In genomic region chr17:79023886-79024771, GRCh38 we compare ENCODE assay signal across 8 cellular contexts. TPM values are rescaled to one million over a fixed set of nuclear protein-coding genes. Genes with fewer than 3 reads are reported as not detected.
DNase-seq lines count a peak whose midpoint lies in the region; ATAC-seq and TF ChIP-seq lines count a peak whose summit lies in the region.

Gene C1QTNF1, plus strand, starts transcription at chr17:79024169. Its CDS starts 19,800 bp downstream, at chr17:79043969.

- H3K36me3 ChIP-seq in lung (ENCODE audit: control insufficient read depth in 2 of 2, insufficient read depth in 2 of 2, low read length in 2 of 2) = no peaks in the 10 kb centered on the region
- no peaks in the 10 kb centered on the region for H3K36me3 ChIP-seq in suprapubic skin

- no peak for TF ChIP-seq EP300 in suprapubic skin (IDR thresholded peaks at IDR 0.05)

- H3K4me1 Mint-ChIP-seq in T-helper 1 cell treated with Interleukin-12 subunit alpha and Interleukin-12 subunit beta and Interleukin-4 antibody, amounts not matched to agents 30 μg/mL and 1 μg/mL, for 36 hours (ENCODE audit: low read depth) = peaks cover 3% of the 10 kb centered on the region

- no peaks in the 10 kb centered on the region for H3K9me3 ChIP-seq in lung (ENCODE audit: control insufficient read depth in 2 of 2, insufficient read depth in 1 of 2, low read length in 1 of 2)
- H3K9me3 ChIP-seq in suprapubic skin = no peaks in the 10 kb centered on the region

- 2% methylated on average over 67 to 77 of the region's 77 CpGs for WGBS in lung, 2 donors
- WGBS in suprapubic skin = 3% methylated on average over 46 of the region's 77 CpGs

- peaks cover 77% of the 10 kb centered on the region for H3K27me3 Mint-ChIP-seq in T-helper 1 cell treated with Interleukin-12 subunit alpha and Interleukin-12 subunit beta and Interleukin-4 antibody, amounts not matched to agents 30 μg/mL and 1 μg/mL, for 36 hours (ENCODE audit: low read depth)

- H3K36me3 Mint-ChIP-seq in T-helper 1 cell treated with Interleukin-12 subunit alpha and Interleukin-12 subunit beta and Interleukin-4 antibody, amounts not matched to agents 30 μg/mL and 1 μg/mL, for 36 hours (ENCODE audit: low read depth) = no peaks in the 10 kb centered on the region

- no peak for ATAC-seq in lung (ENCODE audit: insufficient read depth, low FRiP score)
- no peak for ATAC-seq in HG03135 (IDR thresholded peaks at IDR 0.05; ENCODE audit: unreplicated experiment)

- H3K4me1 ChIP-seq in lung (ENCODE audit: control insufficient read depth in 2 of 2, insufficient read depth in 2 of 2, low read length in 2 of 2) = peaks cover 16 to 43% of the 10 kb centered on the region in 2 donors
- peaks cover 96% of the 10 kb centered on the region for H3K4me1 ChIP-seq in suprapubic skin

- peak; percentile 49 for DNase-seq in NCI-H748 (lab: John Stamatoyannopoulos, UW; ENCODE audit: unreplicated experiment)
- no peak for DNase-seq in NCI-H748 treated with DMSO at 0.1 percent for 48 hours (lab: John Stamatoyannopoulos, UW)
- no peak for DNase-seq in dermis microvascular lymphatic vessel endothelial cell (ENCODE audit: low read depth in 2 of 2)
- no peak for DNase-seq in lung (ENCODE audit: low spot score)
- DNase-seq in suprapubic skin (ENCODE audit: low spot score in 2 of 2) = peak; percentile 75 to 86
- DNase-seq in NCI-H526 treated with DMSO at 0.1 percent for 48 hours (lab: John Stamatoyannopoulos, UW) = no peak

- H3K4me3 Mint-ChIP-seq in T-helper 1 cell treated with Interleukin-12 subunit alpha and Interleukin-12 subunit beta and Interleukin-4 antibody, amounts not matched to agents 30 μg/mL and 1 μg/mL, for 36 hours = peak within 1 kb of the TSS; percentile 79

- TF ChIP-seq POLR2A in suprapubic skin (IDR thresholded peaks at IDR 0.05) = peak in 1 of 2 donors; percentile 40

- TF ChIP-seq CTCF in lung (IDR thresholded peaks at IDR 0.05; ENCODE audit: control extremely low read depth, extremely low read depth) = no peak
- peak; percentile 9 to 49 for TF ChIP-seq CTCF in suprapubic skin (IDR thresholded peaks at IDR 0.05)

- H3K27ac Mint-ChIP-seq in T-helper 1 cell treated with Interleukin-12 subunit alpha and Interleukin-12 subunit beta and Interleukin-4 antibody, amounts not matched to agents 30 μg/mL and 1 μg/mL, for 36 hours = no peak within 1 kb of the TSS

- H3K27me3 ChIP-seq in lung (ENCODE audit: control insufficient read depth, insufficient read depth) (no peaks in the 10 kb centered on the region), suprapubic skin (peaks cover 23% of the 10 kb centered on the region)

- peak within 1 kb of the TSS; percentile 62 to 82 for H3K27ac ChIP-seq in lung (ENCODE audit: low read depth in 1 of 2, low read length in 1 of 2)
- peak within 1 kb of the TSS; percentile 84 for H3K27ac ChIP-seq in suprapubic skin

- no peaks in the 10 kb centered on the region for H3K9me3 Mint-ChIP-seq in T-helper 1 cell treated with Interleukin-12 subunit alpha and Interleukin-12 subunit beta and Interleukin-4 antibody, amounts not matched to agents 30 μg/mL and 1 μg/mL, for 36 hours

- H3K4me3 ChIP-seq in lung (peak within 1 kb of the TSS; percentile 42), suprapubic skin (peak within 1 kb of the TSS; percentile 78)

RNA-seq across cellular contexts. Expression of gene C1QTNF1, which starts in this region (rescaled TPM):
- total RNA-seq in dermis microvascular lymphatic vessel endothelial cell = 8.3 and 10.7 TPM in 2 replicates
- 10 to 100 TPM in 1 of 2 donors, 1 to 10 TPM in 1; 7.4 to 35.7 TPM for total RNA-seq in lung
- 10 to 100 TPM; 24.3 to 84.5 TPM for polyA plus RNA-seq in lung
- 10 to 100 TPM; 15.7 to 38.1 (median 23.5) TPM for total RNA-seq in suprapubic skin

Comparison
In these comparisons a context has a peak if more than half of its experiments do, and no peak if none do; other contexts are left out.
1. DNase-seq: peak in NCI-H748 (single experiment) and suprapubic skin (2 of 2); none in NCI-H748 treated with DMSO at 0.1 percent for 48 hours (single experiment), dermis microvascular lymphatic vessel endothelial cell (0 of 2), lung (single experiment) and NCI-H526 treated with DMSO at 0.1 percent for 48 hours (single experiment).